8 cellular contexts compared by ENCODE assay signal in the genomic region with DNA sequence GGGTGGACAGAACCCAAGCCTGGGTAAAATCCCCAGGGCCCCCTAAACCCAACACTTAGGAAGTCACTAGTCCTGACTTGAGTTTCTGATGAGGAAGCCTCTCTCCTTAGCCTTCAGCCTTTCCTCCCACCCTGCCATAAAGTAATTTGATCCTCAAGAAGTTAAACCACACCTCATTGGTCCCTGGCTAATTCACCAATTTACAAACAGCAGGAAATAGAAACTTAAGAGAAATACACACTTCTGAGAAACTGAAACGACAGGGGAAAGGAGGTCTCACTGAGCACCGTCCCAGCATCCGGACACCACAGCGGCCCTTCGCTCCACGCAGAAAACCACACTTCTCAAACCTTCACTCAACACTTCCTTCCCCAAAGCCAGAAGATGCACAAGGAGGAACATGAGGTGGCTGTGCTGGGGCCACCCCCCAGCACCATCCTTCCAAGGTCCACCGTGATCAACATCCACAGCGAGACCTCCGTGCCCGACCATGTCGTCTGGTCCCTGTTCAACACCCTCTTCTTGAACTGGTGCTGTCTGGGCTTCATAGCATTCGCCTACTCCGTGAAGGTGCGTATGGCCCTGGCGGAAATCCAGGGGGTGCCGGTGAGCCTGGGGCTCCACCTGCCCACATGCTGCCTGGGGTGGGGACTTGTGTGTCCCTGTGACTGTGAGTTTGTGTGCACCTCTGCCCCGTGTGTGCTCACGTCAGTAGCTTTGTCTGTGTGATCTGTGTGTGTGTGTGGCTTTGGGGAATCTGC. TPM values are rescaled to one million over a fixed set of nuclear protein-coding genes. Genes with fewer than 3 reads are reported as not detected.
DNase-seq lines count a peak whose midpoint lies in the region; ATAC-seq and TF ChIP-seq lines count a peak whose summit lies in the region.

A gene (plus strand): TSS at position 254 of the 761 bp plus-strand sequence. CDS start 131 bp downstream, at position 385.

- peak within 1 kb of the TSS; percentile 93 to 100 (median 98) for H3K4me3 Mint-ChIP-seq in CD4-positive, CD25-positive, alpha-beta regulatory T cell

- peak; percentile 57 to 61 for ATAC-seq in CD4-positive, CD25-positive, alpha-beta regulatory T cell (ENCODE audit: low read depth in 2 of 2)
- peak; percentile 34 for ATAC-seq in GM21390 (IDR thresholded peaks at IDR 0.05; ENCODE audit: unreplicated experiment)

- peaks cover 0 to 1% (median 0%) of the 10 kb centered on the region in 7 donors for H3K9me3 Mint-ChIP-seq in CD4-positive, CD25-positive, alpha-beta regulatory T cell

- peaks cover 20% of the 10 kb centered on the region for H3K27me3 Mint-ChIP-seq in CD4-positive, CD25-positive, alpha-beta regulatory T cell

- 41 to 56% (median 53%) methylated on average over 15 to 18 of the region's 18 CpGs for WGBS in adrenal gland, 4 donors

- DNase-seq in CD4-positive, CD25-positive, alpha-beta regulatory T cell, result peak in 2 of 3 donors; percentile 69 to 93
- DNase-seq in adrenal gland, result peak in 1 of 7 donors; percentile 67
- DNase-seq in right atrium auricular region (ENCODE audit: low spot score), result no peak
- DNase-seq in skeletal muscle cell (ENCODE audit: low read depth), result no peak
- DNase-seq in NCI-H82 treated with DMSO at 0.1 percent for 48 hours (lab: John Stamatoyannopoulos, UW; ENCODE audit: unreplicated experiment), result no peak
- no peak for DNase-seq in superior temporal gyrus (ENCODE audit: extremely low spot score)

- peak within 1 kb of the TSS; percentile 97 to 100 (median 97) for H3K27ac Mint-ChIP-seq in CD4-positive, CD25-positive, alpha-beta regulatory T cell

- peak; percentile 35 to 52 for TF ChIP-seq POLR2A in adrenal gland (IDR thresholded peaks at IDR 0.05)

- H3K4me1 Mint-ChIP-seq in CD4-positive, CD25-positive, alpha-beta regulatory T cell, result peaks cover 13 to 53% (median 29%) of the 10 kb centered on the region in 4 donors

- peaks cover 12% of the 10 kb centered on the region for H3K36me3 Mint-ChIP-seq in CD4-positive, CD25-positive, alpha-beta regulatory T cell

- peaks cover 66% of the 10 kb centered on the region for H3K4me1 ChIP-seq in CD4-positive, CD25-positive, alpha-beta regulatory T cell (ENCODE audit: control insufficient read depth, insufficient read depth, low read length, poor library complexity, severe bottlenecking)
- H3K4me1 ChIP-seq in adrenal gland (replicated peaks in 1 of 2) (peaks cover 6 to 35% of the 10 kb centered on the region in 2 donors), right atrium auricular region (peaks cover 0 to 54% of the 10 kb centered on the region in 2 donors)

- H3K27ac ChIP-seq in CD4-positive, CD25-positive, alpha-beta regulatory T cell (ENCODE audit: insufficient read depth, low read length, poor library complexity, severe bottlenecking), result peak within 1 kb of the TSS; percentile 84
- H3K27ac ChIP-seq in adrenal gland (peak within 1 kb of the TSS in 3 of 5 donors; percentile 64 to 89 (median 74)), right atrium auricular region (peak within 1 kb of the TSS; percentile 84 to 88)

- no peaks in the 10 kb centered on the region for H3K9me3 ChIP-seq in CD4-positive, CD25-positive, alpha-beta regulatory T cell (ENCODE audit: control insufficient read depth in 2 of 2, low read length in 2 of 2)
- no peaks in the 10 kb centered on the region for H3K9me3 ChIP-seq in adrenal gland (replicated peaks in 1 of 3)
- no peaks in the 10 kb centered on the region for H3K9me3 ChIP-seq in right atrium auricular region

- no peaks in the 10 kb centered on the region for H3K36me3 ChIP-seq in CD4-positive, CD25-positive, alpha-beta regulatory T cell (ENCODE audit: control insufficient read depth, insufficient read depth, low read length)
- H3K36me3 ChIP-seq in adrenal gland (replicated peaks in 1 of 2), result no peaks in the 10 kb centered on the region
- H3K36me3 ChIP-seq in right atrium auricular region, result no peaks in the 10 kb centered on the region

- peak within 1 kb of the TSS; percentile 93 for H3K4me3 ChIP-seq in CD4-positive, CD25-positive, alpha-beta regulatory T cell (ENCODE audit: low read depth, low read length)
- H3K4me3 ChIP-seq in adrenal gland (peak within 1 kb of the TSS in 1 of 4 donors; percentile 45), right atrium auricular region (peak within 1 kb of the TSS; percentile 54 to 58), skeletal muscle cell (ENCODE audit: low read depth, low read length) (peak within 1 kb of the TSS; percentile 52)

- TF ChIP-seq CTCF in adrenal gland (IDR thresholded peaks at IDR 0.05), result no peak
- no peak for TF ChIP-seq CTCF in right atrium auricular region (IDR thresholded peaks at IDR 0.05)

- H3K27me3 ChIP-seq in CD4-positive, CD25-positive, alpha-beta regulatory T cell (ENCODE audit: control insufficient read depth, insufficient read depth, low read length), result no peaks in the 10 kb centered on the region
- H3K27me3 ChIP-seq in adrenal gland, result peaks cover 16% of the 10 kb centered on the region
- no peaks in the 10 kb centered on the region for H3K27me3 ChIP-seq in right atrium auricular region

- intact Hi-C loops in adrenal gland (cut with DNase I), result no loop called here

TF ChIP-seq in PFSK-1, 5 proteins besides CTCF, POLR2A, EP300 and RAD21:
- no peak for TF ChIP-seq TAF1 (IDR thresholded peaks at IDR 0.05; ENCODE audit: borderline replicate concordance, insufficient read depth, low read length)
- peak; percentile 50; the same call in 1 of the 2 replicates for TF ChIP-seq POLR2AphosphoS5 (IDR thresholded peaks at IDR 0.05; ENCODE audit: low read depth, low read length)

RNA-seq across cellular contexts. Expression of the gene that starts here (rescaled TPM):
- total RNA-seq in CD4-positive, CD25-positive, alpha-beta regulatory T cell, result 320 TPM
- 1,000 to 10,000 TPM; 1,249 to 1,544 (median 1,415) TPM for polyA plus RNA-seq in CD4-positive, CD25-positive, alpha-beta regulatory T cell
- 123 TPM for polyA plus RNA-seq in PFSK-1 (2012; ENCODE audit: insufficient read length, low read depth)
- total RNA-seq in adrenal gland (100 to 1,000 TPM in 3 of 8 donors, 10 to 100 TPM in 5; 52.8 to 238 (median 85.3) TPM), right atrium auricular region (100 to 1,000 TPM in 1 of 2 donors, 10 to 100 TPM in 1; 82.3 to 241 TPM)
- 100 to 1,000 TPM in 2 of 3 donors, 10 to 100 TPM in 1; 84.6 to 360 (median 139) TPM for polyA plus RNA-seq in adrenal gland

Comparison
In these comparisons a context has a peak if more than half of its experiments do, and no peak if none do; other contexts are left out.
1. DNase-seq: peak in CD4-positive, CD25-positive, alpha-beta regulatory T cell (2 of 3); none in right atrium auricular region (single experiment), skeletal muscle cell (single experiment), NCI-H82 treated with DMSO at 0.1 percent for 48 hours (single experiment) and superior temporal gyrus (single experiment).
2. Peak in every context shown above with its lines, with median percentiles within 50 percentile points of each other: H3K27ac ChIP-seq.